In genomic region chr20:50663095-50663821, GRCh38 we compare ENCODE assay signal across 9 cellular contexts. TPM values are rescaled to one million over a fixed set of nuclear protein-coding genes. Genes with fewer than 3 reads are reported as not detected.
DNase-seq lines count a peak whose midpoint lies in the region; ATAC-seq, FAIRE-seq and TF ChIP-seq lines count a peak whose summit lies in the region.
"Had no signal": no experiment of that assay in that cellular context is flagged by ENCODE, and none has a peak within 500 bp of the region (broad histone marks: within the 10 kb centered on the region; RNA-seq: fewer than 3 reads in every experiment).

No MANE protein-coding gene starts in this region.

- TF ChIP-seq RAD21 in K562 (CRISPR knock-in tag; conservative IDR thresholded peaks at IDR 0.05 in 1 of 2, IDR thresholded peaks at IDR 0.05 in 1 of 2), result peak; percentile 53 to 70

- H3K27me3 Mint-ChIP-seq in nephron (ENCODE audit: low read depth), result peaks cover 18% of the 10 kb centered on the region

- DNase-seq in ELR (ENCODE audit: low read depth) (peak; percentile 55), NCI-H1694 (lab: John Stamatoyannopoulos, UW) (peak; percentile 47), K562 (ENCODE audit: extremely low read depth in 1 of 4, low spot score in 3 of 4) (peak in 1 of 4 experiments; percentile 40), NCI-H2081 treated with DMSO at 0.1 percent for 48 hours (lab: John Stamatoyannopoulos, UW) (no peak)
- no peak for DNase-seq in central memory CD4-positive, alpha-beta T cell

- no peaks in the 10 kb centered on the region for H3K9me3 ChIP-seq in K562 (replicated peaks; ENCODE audit: control insufficient read depth, insufficient read depth, low read depth, low read length)

- peaks cover 32% of the 10 kb centered on the region; the same call in 1 of the 2 replicates for H4K20me1 ChIP-seq in K562 (replicated peaks; ENCODE audit: control insufficient read depth, insufficient read depth, low read length)

- no peak overlapping the region for H3K27ac ChIP-seq in K562 (ENCODE audit: extremely low read depth, low read depth, low read length)

- peaks cover 47 to 52% of the 10 kb centered on the region in 2 experiments for H3K4me1 ChIP-seq in K562 (replicated peaks in 1 of 2; ENCODE audit: control insufficient read depth in 2 of 2, insufficient read depth in 2 of 2, low read length in 2 of 2)

- no peak for TF ChIP-seq EP300 in K562 (IDR thresholded peaks at IDR 0.05; ENCODE audit: low read length)

- H3K9me1 ChIP-seq in K562 (ENCODE audit: control insufficient read depth, insufficient read depth, low read length), result peaks cover 5% of the 10 kb centered on the region

- H3K27ac Mint-ChIP-seq in nephron, result peak overlapping the region; percentile 59 to 95 (median 75)

- intact Hi-C loops in K562 (cut with micrococcal nuclease), result loop anchor here (5.0 kb wide), 2 partner anchors 49 to 79 kb away; no protein-coding TSS in a partner anchor

- no peak overlapping the region for H3K4me2 ChIP-seq in K562 (ENCODE audit: insufficient read depth, low read length)

- TF ChIP-seq CTCF in K562 (IDR thresholded peaks at IDR 0.05 in 2 of 3, conservative IDR thresholded peaks at IDR 0.05 in 1 of 3; ENCODE audit: insufficient read depth in 2 of 3, low read depth in 1 of 3, low read length in 3 of 3) (peak; percentile 41 to 56 (median 47); a peak in 4 of 6 replicates), nephron (IDR thresholded peaks at IDR 0.05; ENCODE audit: unreplicated experiment in 3 of 3) (no peak)

- TF ChIP-seq POLR2A in K562 (conservative IDR thresholded peaks at IDR 0.05), result no peak

- no peaks in the 10 kb centered on the region for H3K27me3 ChIP-seq in K562 (ENCODE audit: control insufficient read depth in 2 of 2, insufficient read depth in 2 of 2, low read length in 2 of 2)

- BruUV-seq in K562 (replicated peaks; lab: Mats Ljungman, UMichigan), result no TSS peak

- no peaks in the 10 kb centered on the region for H3K36me3 Mint-ChIP-seq in nephron (ENCODE audit: low read depth)

- H3K4me3 ChIP-seq in K562, result no peak overlapping the region
- H3K4me3 ChIP-seq: coronary artery had no signal

- CTCF ChIA-PET in K562 (lab: Yijun Ruan, JAX; ENCODE audit: low intra/inter-chr PET ratio), result interaction anchor here (0.7 to 1.3 kb wide), 3 partner anchors 51 to 124 kb away, joined by 3 to 8 read pairs (median 8); no protein-coding TSS in a partner anchor

- ATAC-seq in K562 (peak; percentile 40), HG02798 (IDR thresholded peaks at IDR 0.05; ENCODE audit: poor library complexity, unreplicated experiment) (no peak), HG03378 (IDR thresholded peaks at IDR 0.05; ENCODE audit: unreplicated experiment) (no peak)

- H3K4me3 Mint-ChIP-seq in nephron, result no peak overlapping the region

- H3K4me1 Mint-ChIP-seq in nephron, result peaks cover 34% of the 10 kb centered on the region

- no peak overlapping the region for H2AFZ ChIP-seq in K562 (ENCODE audit: low read depth, low read length)

- 75% methylated on average over 10 of the region's 10 CpGs for WGBS in K562 (ENCODE audit: insufficient coverage, low coverage, missing lambda C conversion rate)

- H3K9me3 Mint-ChIP-seq in nephron, result no peaks in the 10 kb centered on the region

- H3K36me3 ChIP-seq in K562 (ENCODE audit: control insufficient read depth, insufficient read depth, low read length), result peaks cover 40% of the 10 kb centered on the region; the same call in 2 of the 3 replicates

- peak overlapping the region in 1 of 2 experiments; percentile 73; a peak in 1 of 4 replicates for H3K9ac ChIP-seq in K562 (ENCODE audit: insufficient read depth in 1 of 2, low read depth in 2 of 2, low read length in 2 of 2)

- POLR2A ChIA-PET in K562 (lab: Yijun Ruan, JAX), result interaction anchor here (0.6 to 1.2 kb wide), 2 partner anchors 36 to 41 kb away, joined by 3 read pairs; no protein-coding TSS in a partner anchor

- in situ Hi-C loops in K562 (cut with MboI), result no loop called here

- FAIRE-seq in K562 (lab: Jason Lieb, UNC), result peak; percentile 19

- H3K79me2 ChIP-seq in K562 (ENCODE audit: control insufficient read depth, insufficient read depth, low read length), result peaks cover 90% of the 10 kb centered on the region

TF ChIP-seq in K562, 482 proteins besides CTCF, POLR2A, EP300 and RAD21:
- TF ChIP-seq ESRRA (IDR thresholded peaks at IDR 0.05; ENCODE audit: borderline replicate concordance, low read depth), result peak; percentile 47; the same call in 1 of the 2 replicates
- no peak for TF ChIP-seq HEY1 (CRISPR knock-in tag; IDR thresholded peaks at IDR 0.05; ENCODE audit: borderline replicate concordance)
- TF ChIP-seq DEAF1 (CRISPR knock-in tag; IDR thresholded peaks at IDR 0.05), result 0 out of 2 replicates have a peak, but pooled peaks have one; percentile 14

RNA-seq across cellular contexts. Expression of gene RIPOR3, which starts 28.1 kb away (rescaled TPM):
- total RNA-seq in K562 (2011; cell fraction: chromatin; rRNA removed; ENCODE audit: low replicate concordance), result 220 and 451 TPM in 2 replicates
- 258 and 278 TPM in 2 replicates for total RNA-seq in K562 (2011; cell fraction: nucleolus; rRNA removed)
- total RNA-seq in K562 (2011; cell fraction: nucleoplasm; rRNA removed), result 187 and 217 TPM in 2 replicates
- total RNA-seq in K562 (2014; rRNA removed), result 22.3 and 28.3 TPM in 2 replicates
- 9.2 and 15.5 TPM in 2 replicates for total RNA-seq in K562 (2014; rRNA removed; fragmentation: Illumina TruSeq; extraction: Trizol)
- 12.8 and 13.3 TPM in 2 replicates for total RNA-seq in K562 (2015; rRNA removed; fragmentation: Illumina TruSeq; extraction: Trizol)
- total RNA-seq in K562 (2021), result 43.3 and 46.1 TPM in 2 replicates
- polyA plus RNA-seq in K562 (2011; rRNA removed), result 48.8 and 65.1 TPM in 2 replicates
- polyA plus RNA-seq in K562 (2011; cell fraction: cytosol; rRNA removed), result 23.4 and 24.4 TPM in 2 replicates
- polyA plus RNA-seq in K562 (2011; cell fraction: nucleus; rRNA removed), result 468 and 642 TPM in 2 replicates
- 23.3 and 29.2 TPM in 2 replicates for polyA plus RNA-seq in K562 (2012)
- polyA plus RNA-seq in K562 (2014; fragmentation: Illumina TruSeq; extraction: Trizol), result 21.4 and 23.4 TPM in 2 replicates
- 1 to 10 TPM; 3.3 to 3.8 TPM for polyA plus RNA-seq in K562 (2014; fragmentation: Nextera tagmentation; extraction: Ambion mirVana)
- 62.7 and 66.4 TPM in 2 replicates for polyA plus RNA-seq in K562 (2014; rRNA removed)
- 12.5 and 15.4 TPM in 2 replicates for polyA minus RNA-seq in K562 (2011; rRNA and poly(A)+ RNA removed)
- 15.8 and 20.2 TPM in 2 replicates for polyA minus RNA-seq in K562 (2011; cell fraction: cytosol; rRNA and poly(A)+ RNA removed)
- polyA minus RNA-seq in K562 (2011; cell fraction: nucleus; rRNA and poly(A)+ RNA removed), result 65.3 and 73.8 TPM in 2 replicates

Comparison
In these comparisons a context has a peak if more than half of its experiments do, and no peak if none do; other contexts are left out.
1. DNase-seq: peak in ELR (single experiment) and NCI-H1694 (single experiment); none in NCI-H2081 treated with DMSO at 0.1 percent for 48 hours (single experiment) and central memory CD4-positive, alpha-beta T cell (single experiment).
2. CTCF ChIP-seq: peak in K562 (3 of 3); none in nephron (0 of 3).